In the genomic region with DNA sequence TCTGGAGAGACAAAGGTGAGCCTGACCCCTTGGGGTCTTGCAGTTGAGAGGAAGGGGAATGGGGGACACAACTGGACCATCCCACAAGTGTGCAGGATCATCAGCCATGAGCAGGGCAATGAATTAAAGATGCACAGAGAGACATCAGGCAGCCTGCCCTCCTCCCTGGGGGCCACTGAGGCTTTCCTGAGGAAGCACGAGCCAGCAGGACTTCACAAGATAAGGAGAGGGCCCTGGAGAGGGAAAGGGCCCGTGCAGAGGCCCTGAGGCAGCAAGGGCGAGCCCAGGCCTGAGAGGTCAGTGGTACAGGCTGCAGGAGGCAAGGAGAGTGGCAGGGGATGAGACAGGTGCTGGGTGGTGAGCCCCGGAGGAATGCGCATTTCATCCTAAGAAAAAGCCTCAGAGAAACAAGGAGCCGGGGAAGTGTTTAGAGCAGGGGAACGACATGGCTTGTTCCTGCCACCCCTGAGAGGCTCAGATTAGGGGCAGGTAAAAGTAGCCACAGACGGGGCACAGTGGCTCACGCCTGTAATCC, we compare ENCODE assay signal across 25 cellular contexts. TPM values are rescaled to one million over a fixed set of nuclear protein-coding genes. Genes with fewer than 3 reads are reported as not detected.
DNase-seq lines count a peak whose midpoint lies in the region; ATAC-seq and TF ChIP-seq lines count a peak whose summit lies in the region.
"Had no signal": no experiment of that assay in that cellular context is flagged by ENCODE, and none has a peak within 500 bp of the region (broad histone marks: within the 10 kb centered on the region; RNA-seq: fewer than 3 reads in every experiment).

No MANE protein-coding gene starts in this region.

- DNase-seq in Calu3 (no peak), HCT116 (ENCODE audit: low read depth, low spot score) (no peak), dorsolateral prefrontal cortex (no peak), nephron progenitor cell (no peak), NCI-H146 (lab: John Stamatoyannopoulos, UW) (no peak)
- DNase-seq: activated CD4-positive, alpha-beta T cell treated with anti-CD3 and anti-CD28 coated beads, Interleukin-2, amount 50 U/mL, for 4 hours; activated CD4-positive, CD25-positive, alpha-beta regulatory T cell; activated CD8-positive, alpha-beta memory T cell treated with anti-CD3 and anti-CD28 coated beads, Interleukin-2, amount 50 U/mL, for 4 hours; activated naive CD8-positive, alpha-beta T cell treated with anti-CD3 and anti-CD28 coated beads, Interleukin-2, amount 10 ng/mL, durations not matched to agents 7 days and 5 days; cerebellar nuclear complex; EL; Kasumi-1; NCI-H187 treated with DMSO at 0.1 percent for 48 hours; NCI-H2171 treated with DMSO at 0.1 percent for 48 hours; NCI-H524 treated with DMSO at 0.1 percent for 48 hours; NK-92 treated with Interleukin-12 subunit alpha and Interleukin-12 subunit beta, amount 100 ng/mL, for 24 hours; SJCRH30; stimulated activated CD4-positive, alpha-beta T cell treated with anti-CD3 and anti-CD28 coated beads, Interleukin-4, amount 100 ng/mL, for 1 hour; upper lobe of left lung had no signal

- peaks cover 0 to 2% of the 10 kb centered on the region in 2 experiments; a peak in 1 of 4 replicates for H3K4me1 ChIP-seq in HCT116 (ENCODE audit: control insufficient read depth in 1 of 2, insufficient read depth in 2 of 2, low read length in 2 of 2)
- H3K4me1 ChIP-seq: SJCRH30 had no signal

- no peak overlapping the region for H3K4me3 ChIP-seq in HCT116 (replicated peaks in 1 of 2; ENCODE audit: low read depth in 1 of 2, low read length in 2 of 2)
- no peak overlapping the region for H3K4me3 ChIP-seq in dorsolateral prefrontal cortex
- H3K4me3 ChIP-seq: right atrium auricular region, SJCRH30, upper lobe of left lung had no signal

- CTCF ChIA-PET in Calu3 (lab: Charles Lee) (interaction anchor here (0.8 kb wide), 1 partner anchor 8 kb away, joined by 5 read pairs; no protein-coding TSS in a partner anchor), HCT116 (lab: Charles Lee) (no interaction called here)

- ATAC-seq in HCT116 (no peak), GM18520 (IDR thresholded peaks at IDR 0.05; ENCODE audit: unreplicated experiment) (no peak), GM21423 (IDR thresholded peaks at IDR 0.05; ENCODE audit: unreplicated experiment) (no peak)
- ATAC-seq: left lobe of liver, Panc1 had no signal

- H3K4me3 Mint-ChIP-seq in Calu3 (ENCODE audit: low read depth, unreplicated experiment) = no peak overlapping the region
- no peak overlapping the region for H3K4me3 Mint-ChIP-seq in nephron progenitor cell
- H3K4me3 Mint-ChIP-seq: activated naive CD8-positive, alpha-beta T cell treated with anti-CD3 and anti-CD28 coated beads, Interleukin-2, amount 10 ng/mL, durations not matched to agents 7 days and 5 days had no signal

- no peaks in the 10 kb centered on the region; the same call in 1 of the 2 replicates for H4K20me1 ChIP-seq in HCT116 (ENCODE audit: insufficient read depth)

- no peak for TF ChIP-seq POLR2A in HCT116 (IDR thresholded peaks at IDR 0.05; ENCODE audit: borderline replicate concordance, extremely low read depth, insufficient read depth, insufficient read length)

- intact Hi-C loops in Calu3 (cut with micrococcal nuclease; ENCODE audit: unreplicated experiment) (no loop called here), HCT116 (cut with micrococcal nuclease) (loop anchor here (10.0 kb wide), 1 partner anchor 111 kb away; no protein-coding TSS in a partner anchor), dorsolateral prefrontal cortex (cut with DNase I) (loop anchor here (5.0 kb wide), 2 partner anchors 64 to 114 kb away; partner anchors contain the start of gene DACT3 (in 1 of the 2))

- no peak overlapping the region for H3K27ac ChIP-seq in HCT116 (ENCODE audit: low read depth, low read length)
- peak overlapping the region in 33 of 59 donors; percentile 16 to 85 (median 71) for H3K27ac ChIP-seq in dorsolateral prefrontal cortex
- H3K27ac ChIP-seq: C4-2B, right atrium auricular region, SJCRH30 had no signal

- POLR2A ChIA-PET in HCT116 (lab: Charles Lee) = interaction anchor here (0.6 kb wide), 1 partner anchor 154 kb away, joined by 3 read pairs; no protein-coding TSS in a partner anchor

- no peak for TF ChIP-seq CTCF in Calu3 (IDR thresholded peaks at IDR 0.05; ENCODE audit: unreplicated experiment)
- TF ChIP-seq CTCF in HCT116 (IDR thresholded peaks at IDR 0.05 in 2 of 3, conservative IDR thresholded peaks at IDR 0.05 in 1 of 3; ENCODE audit: borderline replicate concordance in 1 of 3, insufficient read depth in 1 of 3, low read depth in 2 of 3, low read length in 2 of 3) = no peak
- no peak for TF ChIP-seq CTCF in dorsolateral prefrontal cortex (IDR thresholded peaks at IDR 0.05 in 54 of 56, conservative IDR thresholded peaks at IDR 0.05 in 2 of 56; ENCODE audit: low read depth in 1 of 56, partially characterized antibody in 56 of 56)
- TF ChIP-seq CTCF in nephron progenitor cell (IDR thresholded peaks at IDR 0.05) = no peak

- no peak overlapping the region for H3K4me2 ChIP-seq in HCT116 (ENCODE audit: low read length)

- H3K27me3 ChIP-seq in HCT116 (ENCODE audit: insufficient read depth, low read length) (no peaks in the 10 kb centered on the region), dorsolateral prefrontal cortex (no peaks in the 10 kb centered on the region)
- H3K27me3 ChIP-seq: right atrium auricular region, SJCRH30, upper lobe of left lung had no signal

- no peak overlapping the region for H2AFZ ChIP-seq in HCT116 (ENCODE audit: low read depth, low read length, poor library complexity, severe bottlenecking)

- peak overlapping the region; percentile 64 for H3K27ac Mint-ChIP-seq in Calu3 (ENCODE audit: unreplicated experiment)
- H3K27ac Mint-ChIP-seq in nephron progenitor cell = peak overlapping the region; percentile 89
- H3K27ac Mint-ChIP-seq: activated naive CD8-positive, alpha-beta T cell treated with anti-CD3 and anti-CD28 coated beads, Interleukin-2, amount 10 ng/mL, durations not matched to agents 7 days and 5 days had no signal

- H3K9ac ChIP-seq in HCT116 (ENCODE audit: low read length) = no peak overlapping the region

- H3K9me3 ChIP-seq in HCT116 (ENCODE audit: control insufficient read depth in 1 of 2, insufficient read depth in 1 of 2, low read depth in 1 of 2, low read length in 2 of 2) = no peaks in the 10 kb centered on the region
- H3K9me3 ChIP-seq: right atrium auricular region, SJCRH30, upper lobe of left lung had no signal

- H3K36me3 Mint-ChIP-seq in Calu3 (ENCODE audit: insufficient read depth, unreplicated experiment) (peaks cover 77% of the 10 kb centered on the region), nephron progenitor cell (ENCODE audit: low read depth) (peaks cover 42% of the 10 kb centered on the region)

- no peaks in the 10 kb centered on the region for H3K9me2 ChIP-seq in HCT116 (ENCODE audit: insufficient read depth)

- peaks cover 56 to 77% of the 10 kb centered on the region in 2 experiments; a peak in 3 of 4 replicates for H3K36me3 ChIP-seq in HCT116 (ENCODE audit: control insufficient read depth in 1 of 2, insufficient read depth in 2 of 2, low read length in 2 of 2)

- H3K27me3 Mint-ChIP-seq in Calu3 (ENCODE audit: unreplicated experiment) (no peaks in the 10 kb centered on the region), nephron progenitor cell (ENCODE audit: low read depth, poor library complexity) (no peaks in the 10 kb centered on the region)
- H3K27me3 Mint-ChIP-seq: activated naive CD8-positive, alpha-beta T cell treated with anti-CD3 and anti-CD28 coated beads, Interleukin-2, amount 10 ng/mL, durations not matched to agents 7 days and 5 days had no signal

- H3K9me3 Mint-ChIP-seq in Calu3 (ENCODE audit: low read depth, unreplicated experiment) (no peaks in the 10 kb centered on the region), nephron progenitor cell (no peaks in the 10 kb centered on the region)
- H3K9me3 Mint-ChIP-seq: activated naive CD8-positive, alpha-beta T cell treated with anti-CD3 and anti-CD28 coated beads, Interleukin-2, amount 10 ng/mL, durations not matched to agents 7 days and 5 days had no signal

- H3K79me2 ChIP-seq in HCT116 (ENCODE audit: insufficient read depth, low read length) = peaks cover 43% of the 10 kb centered on the region; the same call in 1 of the 2 replicates

- H3K4me1 Mint-ChIP-seq in Calu3 (ENCODE audit: low read depth, unreplicated experiment) (peaks cover 23% of the 10 kb centered on the region), nephron progenitor cell (peaks cover 17% of the 10 kb centered on the region)

- RAD21 ChIA-PET in HCT116 (lab: Charles Lee; ENCODE audit: low non-redundant PET in 1 of 2, low total read pairs in 2 of 2, uncharacterized antibody in 2 of 2, unreplicated experiment in 2 of 2) = no interaction called here

- BruUV-seq in Calu3 (replicated peaks; lab: Mats Ljungman, UMichigan) = no TSS peak
- no TSS peak for BruUV-seq in HCT116 (replicated peaks; lab: Mats Ljungman, UMichigan)

- TF ChIP-seq RAD21 in HCT116 (IDR thresholded peaks at IDR 0.05; ENCODE audit: low read depth) = no peak

TF ChIP-seq in HCT116, 20 proteins besides CTCF, POLR2A, EP300 and RAD21 (continues in another document):
- TF ChIP-seq POLR2AphosphoS5 (IDR thresholded peaks at IDR 0.05; ENCODE audit: low read depth, low read length) (0 out of 2 replicates have a peak, but pooled peaks have one; percentile 7), ATF3 (IDR thresholded peaks at IDR 0.05) (no peak), ELF1 (IDR thresholded peaks at IDR 0.05; ENCODE audit: borderline replicate concordance, low read depth) (no peak)

RNA-seq across cellular contexts. Expression of gene PRKD2, which starts 9.0 kb away (rescaled TPM):
- total RNA-seq in Calu3 (2022) = 98.3 and 110 TPM in 2 replicates
- 73.5 TPM for total RNA-seq in HCT116 (2021; ENCODE audit: unreplicated experiment)
- 62.1 and 81.0 TPM in 2 replicates for polyA plus RNA-seq in HCT116 (2012)
- total RNA-seq in dorsolateral prefrontal cortex = 10 to 100 TPM in 104 of 120 experiments, 1 to 10 TPM in 16; 6.8 to 37.3 (median 13.5) TPM

RNA-seq across cellular contexts. Expression of gene FKRP, which starts 19.9 kb away (rescaled TPM):
- total RNA-seq in Calu3 (2022) (33.7 and 35.0 TPM in 2 replicates), HCT116 (2021; ENCODE audit: unreplicated experiment) (19.4 TPM), dorsolateral prefrontal cortex (10 to 100 TPM; 18.2 to 45.4 (median 30.5) TPM)
- polyA plus RNA-seq in HCT116 (2012) = 9.0 and 13.3 TPM in 2 replicates

RNA-seq across cellular contexts. Expression of gene STRN4, which starts 20.3 kb away (rescaled TPM):
- total RNA-seq in Calu3 (2022) = 149 and 151 TPM in 2 replicates
- total RNA-seq in HCT116 (2021; ENCODE audit: unreplicated experiment) = 107 TPM
- polyA plus RNA-seq in HCT116 (2012) = 95.1 and 137 TPM in 2 replicates
- total RNA-seq in dorsolateral prefrontal cortex = 100 to 1,000 TPM in 19 of 120 experiments, 10 to 100 TPM in 101; 69.7 to 119 (median 86.8) TPM
